Comparison of ENCODE assay signal across 1 cellular context in genomic region chr10:70324951-70325781, GRCh38.
TF ChIP-seq lines count a peak whose summit lies in the region.

No MANE protein-coding gene starts in this region.

TF ChIP-seq in GM12878, 131 proteins besides CTCF, POLR2A, EP300 and RAD21:
- TF ChIP-seq MAX (IDR thresholded peaks at IDR 0.05; ENCODE audit: low read depth, low read length) (no peak), ZNF217 (IDR thresholded peaks at IDR 0.05) (no peak), ZBED1 (IDR thresholded peaks at IDR 0.05; ENCODE audit: borderline replicate concordance) (no peak), ASH2L (IDR thresholded peaks at IDR 0.05; ENCODE audit: borderline replicate concordance, low read depth) (no peak), TBL1XR1 (IDR thresholded peaks at IDR 0.05; ENCODE audit: low read depth, low read length) (no peak), RB1 (IDR thresholded peaks at IDR 0.05; ENCODE audit: borderline replicate concordance) (no peak), ZNF207 (IDR thresholded peaks at IDR 0.05; ENCODE audit: borderline replicate concordance) (no peak), PML (IDR thresholded peaks at IDR 0.05; ENCODE audit: low read length) (no peak), STAT1 (conservative IDR thresholded peaks at IDR 0.05) (no peak), EZH2 (IDR thresholded peaks at IDR 0.05; ENCODE audit: borderline replicate concordance, control insufficient read depth, low read depth, low read length) (no peak), REST (IDR thresholded peaks at IDR 0.05; ENCODE audit: low read depth, low read length) (no peak), PKNOX1 (IDR thresholded peaks at IDR 0.05) (no peak), ZZZ3 (IDR thresholded peaks at IDR 0.05; ENCODE audit: control insufficient read depth, insufficient read length, low read depth) (no peak), CREM (IDR thresholded peaks at IDR 0.05; ENCODE audit: low read depth) (no peak), POLR2AphosphoS5 (IDR thresholded peaks at IDR 0.05; ENCODE audit: low read length) (no peak), CHD4 (IDR thresholded peaks at IDR 0.05) (no peak)
TF ChIP-seq in GM12878: peak in this region for 0.
